2 cellular contexts compared by ENCODE assay signal in the genomic region with DNA sequence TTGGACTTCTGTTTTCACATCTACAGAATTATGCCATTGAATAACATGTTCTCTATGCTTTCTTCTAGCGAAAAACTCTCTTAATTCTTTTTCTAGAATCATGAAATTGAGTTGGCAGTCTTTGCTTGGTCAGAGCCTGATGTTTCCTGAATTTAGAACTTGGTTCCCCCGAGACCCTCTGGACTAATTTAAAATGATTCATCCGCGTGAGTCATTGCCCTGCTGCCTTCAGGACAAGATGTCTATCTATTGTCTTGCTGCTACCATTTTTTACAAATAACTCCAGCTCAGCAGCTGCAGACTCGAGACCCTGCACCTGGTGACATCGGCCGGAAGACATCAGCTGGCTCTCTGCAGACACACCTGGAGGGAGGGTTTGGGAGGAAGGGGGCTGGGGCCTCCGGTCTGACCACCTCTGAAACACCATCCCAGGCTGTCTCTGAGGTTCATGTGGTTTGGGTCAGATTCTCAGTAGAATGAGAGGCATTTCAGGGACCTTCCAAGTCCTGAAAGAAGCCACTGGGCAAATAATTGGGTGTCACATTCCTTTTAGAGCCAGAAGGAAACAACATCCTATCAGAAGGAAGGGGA.
A peak's percentile ranks its signal among the peaks of the same experiment; 100 is the strongest.
TF ChIP-seq lines count a peak whose summit lies in the region.

No MANE protein-coding gene starts in this region.

TF ChIP-seq in HEK293, 187 proteins besides CTCF, POLR2A, EP300 and RAD21 (continued from another document):
- TF ChIP-seq, protein P1, sequence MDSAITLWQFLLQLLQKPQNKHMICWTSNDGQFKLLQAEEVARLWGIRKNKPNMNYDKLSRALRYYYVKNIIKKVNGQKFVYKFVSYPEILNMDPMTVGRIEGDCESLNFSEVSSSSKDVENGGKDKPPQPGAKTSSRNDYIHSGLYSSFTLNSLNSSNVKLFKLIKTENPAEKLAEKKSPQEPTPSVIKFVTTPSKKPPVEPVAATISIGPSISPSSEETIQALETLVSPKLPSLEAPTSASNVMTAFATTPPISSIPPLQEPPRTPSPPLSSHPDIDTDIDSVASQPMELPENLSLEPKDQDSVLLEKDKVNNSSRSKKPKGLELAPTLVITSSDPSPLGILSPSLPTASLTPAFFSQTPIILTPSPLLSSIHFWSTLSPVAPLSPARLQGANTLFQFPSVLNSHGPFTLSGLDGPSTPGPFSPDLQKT (IDR thresholded peaks at IDR 0.05; ENCODE audit: borderline replicate concordance, low read depth, low read length) = no peak
- no peak for TF ChIP-seq ZNF19 (tag by site-specific recombination; IDR thresholded peaks at IDR 0.05; ENCODE audit: low read depth)
- TF ChIP-seq, protein P2, sequence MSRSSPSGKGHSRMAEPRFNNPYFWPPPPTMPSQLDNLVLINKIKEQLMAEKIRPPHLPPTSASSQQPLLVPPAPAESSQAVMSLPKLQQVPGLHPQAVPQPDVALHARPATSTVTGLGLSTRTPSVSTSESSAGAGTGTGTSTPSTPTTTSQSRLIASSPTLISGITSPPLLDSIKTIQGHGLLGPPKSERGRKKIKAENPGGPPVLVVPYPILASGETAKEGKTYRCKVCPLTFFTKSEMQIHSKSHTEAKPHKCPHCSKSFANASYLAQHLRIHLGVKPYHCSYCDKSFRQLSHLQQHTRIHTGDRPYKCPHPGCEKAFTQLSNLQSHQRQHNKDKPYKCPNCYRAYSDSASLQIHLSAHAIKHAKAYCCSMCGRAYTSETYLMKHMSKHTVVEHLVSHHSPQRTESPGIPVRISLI (tag by site-specific recombination; IDR thresholded peaks at IDR 0.05) = 0 out of 2 replicates have a peak, but pooled peaks have one; percentile 48
- no peak for TF ChIP-seq ZBTB48 (tag by site-specific recombination; IDR thresholded peaks at IDR 0.05)
- TF ChIP-seq ZNF354C (tag by site-specific recombination; IDR thresholded peaks at IDR 0.05; ENCODE audit: borderline replicate concordance, low read depth) = no peak
- no peak for TF ChIP-seq ZNF341 (tag by site-specific recombination; IDR thresholded peaks at IDR 0.05; ENCODE audit: low read depth)
- TF ChIP-seq EGR2 (tag by site-specific recombination; IDR thresholded peaks at IDR 0.05; ENCODE audit: low read depth) = no peak
- TF ChIP-seq, protein P3, sequence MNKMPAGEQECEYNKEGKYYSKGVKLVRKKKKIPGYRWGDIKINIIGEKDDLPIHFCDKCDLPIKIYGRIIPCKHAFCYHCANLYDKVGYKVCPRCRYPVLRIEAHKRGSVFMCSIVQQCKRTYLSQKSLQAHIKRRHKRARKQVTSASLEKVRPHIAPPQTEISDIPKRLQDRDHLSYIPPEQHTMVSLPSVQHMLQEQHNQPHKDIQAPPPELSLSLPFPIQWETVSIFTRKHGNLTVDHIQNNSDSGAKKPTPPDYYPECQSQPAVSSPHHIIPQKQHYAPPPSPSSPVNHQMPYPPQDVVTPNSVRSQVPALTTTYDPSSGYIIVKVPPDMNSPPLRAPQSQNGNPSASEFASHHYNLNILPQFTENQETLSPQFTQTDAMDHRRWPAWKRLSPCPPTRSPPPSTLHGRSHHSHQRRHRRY (tag by site-specific recombination; IDR thresholded peaks at IDR 0.05) = no peak
- TF ChIP-seq ZEB2 (tag by site-specific recombination; IDR thresholded peaks at IDR 0.05) = peak; percentile 56; the same call in 1 of the 2 replicates
- TF ChIP-seq, protein P4, sequence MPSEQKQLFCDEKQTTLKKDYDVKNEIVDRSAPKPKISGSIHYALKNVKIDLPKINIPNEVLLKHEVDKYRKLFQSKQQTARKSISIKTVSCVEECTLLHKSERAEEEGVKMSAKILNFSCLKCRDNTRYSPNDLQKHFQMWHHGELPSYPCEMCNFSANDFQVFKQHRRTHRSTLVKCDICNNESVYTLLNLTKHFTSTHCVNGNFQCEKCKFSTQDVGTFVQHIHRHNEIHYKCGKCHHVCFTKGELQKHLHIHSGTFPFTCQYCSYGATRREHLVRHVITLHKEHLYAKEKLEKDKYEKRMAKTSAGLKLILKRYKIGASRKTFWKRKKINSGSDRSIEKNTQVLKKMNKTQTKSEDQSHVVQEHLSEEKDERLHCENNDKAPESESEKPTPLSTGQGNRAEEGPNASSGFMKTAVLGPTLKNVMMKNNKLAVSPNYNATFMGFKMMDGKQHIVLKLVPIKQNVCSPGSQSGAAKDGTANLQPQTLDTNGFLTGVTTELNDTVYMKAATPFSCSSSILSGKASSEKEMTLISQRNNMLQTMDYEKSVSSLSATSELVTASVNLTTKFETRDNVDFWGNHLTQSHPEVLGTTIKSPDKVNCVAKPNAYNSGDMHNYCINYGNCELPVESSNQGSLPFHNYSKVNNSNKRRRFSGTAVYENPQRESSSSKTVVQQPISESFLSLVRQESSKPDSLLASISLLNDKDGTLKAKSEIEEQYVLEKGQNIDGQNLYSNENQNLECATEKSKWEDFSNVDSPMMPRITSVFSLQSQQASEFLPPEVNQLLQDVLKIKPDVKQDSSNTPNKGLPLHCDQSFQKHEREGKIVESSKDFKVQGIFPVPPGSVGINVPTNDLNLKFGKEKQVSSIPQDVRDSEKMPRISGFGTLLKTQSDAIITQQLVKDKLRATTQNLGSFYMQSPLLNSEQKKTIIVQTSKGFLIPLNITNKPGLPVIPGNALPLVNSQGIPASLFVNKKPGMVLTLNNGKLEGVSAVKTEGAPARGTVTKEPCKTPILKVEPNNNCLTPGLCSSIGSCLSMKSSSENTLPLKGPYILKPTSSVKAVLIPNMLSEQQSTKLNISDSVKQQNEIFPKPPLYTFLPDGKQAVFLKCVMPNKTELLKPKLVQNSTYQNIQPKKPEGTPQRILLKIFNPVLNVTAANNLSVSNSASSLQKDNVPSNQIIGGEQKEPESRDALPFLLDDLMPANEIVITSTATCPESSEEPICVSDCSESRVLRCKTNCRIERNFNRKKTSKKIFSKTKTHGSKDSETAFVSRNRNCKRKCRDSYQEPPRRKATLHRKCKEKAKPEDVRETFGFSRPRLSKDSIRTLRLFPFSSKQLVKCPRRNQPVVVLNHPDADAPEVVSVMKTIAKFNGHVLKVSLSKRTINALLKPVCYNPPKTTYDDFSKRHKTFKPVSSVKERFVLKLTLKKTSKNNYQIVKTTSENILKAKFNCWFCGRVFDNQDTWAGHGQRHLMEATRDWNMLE (tag by site-specific recombination; conservative IDR thresholded peaks at IDR 0.05; ENCODE audit: low read depth) = 0 out of 2 replicates have a peak, but pooled peaks have one; percentile 15

TF ChIP-seq in endothelial cell of umbilical vein, 7 proteins besides CTCF, POLR2A, EP300 and RAD21 (continued from another document):
- peak; percentile 97 for TF ChIP-seq JUN (IDR thresholded peaks at IDR 0.05; ENCODE audit: borderline replicate concordance, insufficient read depth, insufficient read length, low read depth)
- no peak for TF ChIP-seq MYC (IDR thresholded peaks at IDR 0.05; ENCODE audit: low read depth, low read length)
- peak; percentile 99 for TF ChIP-seq FOS (IDR thresholded peaks at IDR 0.05; ENCODE audit: borderline replicate concordance, insufficient read depth, low read length)
